Comparison of ENCODE assay signal across 15 cellular contexts in the genomic region with DNA sequence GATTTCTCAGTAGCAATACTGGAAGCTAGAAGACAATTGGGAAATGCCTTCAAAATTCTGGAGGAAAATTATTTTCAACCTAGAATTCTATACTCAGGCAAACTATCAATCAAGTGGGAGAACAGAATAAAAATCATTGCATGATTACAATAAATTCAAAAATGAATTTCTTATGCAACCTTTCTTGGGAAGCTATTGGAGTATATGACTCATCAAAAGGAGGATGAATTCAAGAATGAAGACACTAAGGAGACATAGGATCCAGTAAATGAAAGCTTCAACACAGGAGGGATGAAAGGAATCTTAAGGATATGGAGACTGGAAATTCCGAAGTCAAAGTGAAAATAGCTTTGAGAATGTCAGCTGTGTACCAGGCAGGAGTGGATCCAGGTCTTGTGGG.
"Had no signal": no experiment of that assay in that cellular context is flagged by ENCODE, and none has a peak within 500 bp of the region (broad histone marks: within the 10 kb centered on the region; RNA-seq: fewer than 3 reads in every experiment).

No MANE protein-coding gene starts in this region.

- H3K4me3 Mint-ChIP-seq: activated CD4-positive, alpha-beta T cell treated with anti-CD3 and anti-CD28 coated beads, Interleukin-2, amount 10 ng/mL, durations not matched to agents 24 days and 14 days; activated T-helper 1 cell treated with anti-CD3 and anti-CD28 coated beads, Interleukin-12 subunit alpha, Interleukin-12 subunit beta, Interleukin-2, Interleukin-4 antibody, amounts not matched to agents 30 ng/mL and 10 ng/mL and 1 ng/mL, durations not matched to agents 14 hours and 24 hours and 36 hours; dendritic cell treated with granulocyte-macrophage colony-stimulating factor and Interleukin-4, amounts not matched to agents 40 ng/mL and 50 ng/mL, for 4 days; effector memory CD8-positive, alpha-beta T cell; neural crest cell; stimulated activated naive CD8-positive, alpha-beta T cell treated with anti-CD3 and anti-CD28 coated beads, Interleukin-15, Interleukin-2, amounts not matched to agents 100 ng/mL and 50 ng/mL, for 24 hours; T-helper 1 cell treated with Interleukin-12 subunit alpha and Interleukin-12 subunit beta and Interleukin-4 antibody, amounts not matched to agents 30 μg/mL and 1 μg/mL, for 36 hours had no signal

- H3K9me3 Mint-ChIP-seq: activated CD4-positive, alpha-beta T cell treated with anti-CD3 and anti-CD28 coated beads, Interleukin-2, amount 10 ng/mL, durations not matched to agents 24 days and 14 days; activated T-helper 1 cell treated with anti-CD3 and anti-CD28 coated beads, Interleukin-12 subunit alpha, Interleukin-12 subunit beta, Interleukin-2, Interleukin-4 antibody, amounts not matched to agents 30 ng/mL and 10 ng/mL and 1 ng/mL, durations not matched to agents 14 hours and 24 hours and 36 hours; dendritic cell treated with granulocyte-macrophage colony-stimulating factor and Interleukin-4, amounts not matched to agents 40 ng/mL and 50 ng/mL, for 4 days; effector memory CD8-positive, alpha-beta T cell; neural crest cell had no signal

- H3K9me3 ChIP-seq: body of pancreas, ovary, upper lobe of left lung had no signal

- FAIRE-seq: frontal cortex, kidney had no signal

- H3K27ac Mint-ChIP-seq: activated CD4-positive, alpha-beta T cell treated with anti-CD3 and anti-CD28 coated beads, Interleukin-2, amount 10 ng/mL, durations not matched to agents 24 days and 14 days; activated T-helper 1 cell treated with anti-CD3 and anti-CD28 coated beads, Interleukin-12 subunit alpha, Interleukin-12 subunit beta, Interleukin-2, Interleukin-4 antibody, amounts not matched to agents 30 ng/mL and 10 ng/mL and 1 ng/mL, durations not matched to agents 14 hours and 24 hours and 36 hours; dendritic cell treated with granulocyte-macrophage colony-stimulating factor and Interleukin-4, amounts not matched to agents 40 ng/mL and 50 ng/mL, for 4 days; effector memory CD8-positive, alpha-beta T cell; stimulated activated naive CD8-positive, alpha-beta T cell treated with anti-CD3 and anti-CD28 coated beads, Interleukin-15, Interleukin-2, amounts not matched to agents 100 ng/mL and 50 ng/mL, for 24 hours; T-helper 1 cell treated with Interleukin-12 subunit alpha and Interleukin-12 subunit beta and Interleukin-4 antibody, amounts not matched to agents 30 μg/mL and 1 μg/mL, for 36 hours had no signal

- H3K27me3 ChIP-seq: body of pancreas, ovary, upper lobe of left lung had no signal

- H3K4me3 ChIP-seq: body of pancreas, left ventricle myocardium inferior, ovary, upper lobe of left lung had no signal

- DNase-seq: activated CD4-positive, alpha-beta T cell treated with anti-CD3 and anti-CD28 coated beads, Interleukin-2, amount 10 ng/mL, durations not matched to agents 24 days and 14 days; activated naive CD4-positive, alpha-beta T cell; body of pancreas; effector memory CD8-positive, alpha-beta T cell; kidney; left ventricle myocardium inferior; ovary; stimulated activated CD4-positive, alpha-beta T cell treated with anti-CD3 and anti-CD28 coated beads, Interleukin-4, amount 100 ng/mL, for 1 hour; upper lobe of left lung had no signal

- H3K36me3 ChIP-seq: left ventricle myocardium inferior, ovary, upper lobe of left lung had no signal

- H3K27ac ChIP-seq: body of pancreas, left ventricle myocardium inferior, ovary, upper lobe of left lung had no signal

- ATAC-seq: body of pancreas; effector memory CD8-positive, alpha-beta T cell had no signal
